ENCODE assay signal across 1 cellular context in the genomic region with DNA sequence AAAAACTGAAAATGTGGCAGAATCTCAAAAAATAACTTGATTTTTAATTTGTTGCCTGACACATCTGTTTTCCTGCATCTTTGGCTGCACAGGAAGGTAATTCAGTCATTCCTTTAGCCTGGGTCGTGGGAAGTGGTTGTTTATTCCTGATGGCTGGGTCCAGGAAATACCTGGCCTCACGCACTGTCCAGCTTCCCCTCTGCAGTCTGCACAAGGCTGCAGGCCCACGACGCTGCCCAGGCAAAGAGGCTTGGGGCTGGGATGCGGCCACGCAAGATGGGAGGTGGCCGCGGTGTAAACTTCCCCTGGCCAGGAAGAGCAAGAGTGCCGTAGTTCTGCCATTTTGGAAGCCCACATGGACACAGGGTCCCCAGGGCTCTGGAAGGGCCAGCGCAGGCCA.
TF ChIP-seq lines count a peak whose summit lies in the region.

No MANE protein-coding gene starts in this region.

TF ChIP-seq in endothelial cell of umbilical vein, 7 proteins besides CTCF, POLR2A, EP300 and RAD21:
- TF ChIP-seq EZH2 (IDR thresholded peaks at IDR 0.05; ENCODE audit: borderline replicate concordance, low read depth, low read length, severe bottlenecking) (no peak), POLR2AphosphoS5 (IDR thresholded peaks at IDR 0.05; ENCODE audit: insufficient read depth, low read depth, low read length) (no peak), FOS (IDR thresholded peaks at IDR 0.05; ENCODE audit: borderline replicate concordance, insufficient read depth, low read length) (no peak)
- TF ChIP-seq, protein P1, sequence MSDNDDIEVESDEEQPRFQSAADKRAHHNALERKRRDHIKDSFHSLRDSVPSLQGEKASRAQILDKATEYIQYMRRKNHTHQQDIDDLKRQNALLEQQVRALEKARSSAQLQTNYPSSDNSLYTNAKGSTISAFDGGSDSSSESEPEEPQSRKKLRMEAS (IDR thresholded peaks at IDR 0.05; ENCODE audit: insufficient read depth, insufficient read length): no peak
